In the genomic region with DNA sequence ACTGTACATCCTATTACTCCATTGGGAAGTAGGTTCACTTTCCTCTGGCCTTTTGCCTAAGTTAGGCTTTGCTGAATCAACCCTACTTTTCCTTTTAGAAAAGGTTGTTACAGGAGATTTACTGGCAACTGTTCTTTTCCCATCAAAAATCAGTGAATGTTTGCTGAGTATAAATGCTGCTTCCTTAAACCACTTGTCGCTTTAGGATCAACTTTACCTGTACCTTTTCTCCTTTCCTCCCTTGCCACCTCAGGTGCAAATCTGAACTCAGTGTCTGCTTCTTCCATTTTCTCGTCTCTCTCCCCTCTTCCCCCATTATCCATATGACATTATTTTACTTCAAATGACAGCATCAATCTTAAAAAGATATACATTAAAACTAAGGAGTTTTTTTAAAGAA, we compare ENCODE assay signal across 22 cellular contexts.
A peak's percentile ranks its signal among the peaks of the same experiment; 100 is the strongest.
DNase-seq lines count a peak whose midpoint lies in the region; ATAC-seq, FAIRE-seq and TF ChIP-seq lines count a peak whose summit lies in the region.
"Had no signal": no experiment of that assay in that cellular context is flagged by ENCODE, and none has a peak within 500 bp of the region (broad histone marks: within the 10 kb centered on the region; RNA-seq: fewer than 3 reads in every experiment).

No MANE protein-coding gene starts in this region.

- H3K4me1 ChIP-seq in testis, result no peaks in the 10 kb centered on the region
- H3K4me1 ChIP-seq: BLaER1 had no signal

- DNase-seq in activated naive CD4-positive, alpha-beta T cell treated with anti-CD3 and anti-CD28 coated beads, Interleukin-2, amount 50 U/mL, for 72 hours (ENCODE audit: low spot score in 2 of 2), result no peak
- no peak for DNase-seq in activated naive CD4-positive, alpha-beta T cell (lab: John Stamatoyannopoulos, UW)
- DNase-seq in T-helper 17 cell (no peak), bronchial epithelial cell (ENCODE audit: low read depth) (no peak), osteocyte (ENCODE audit: extremely low spot score, unreplicated experiment) (no peak), chondrocyte (ENCODE audit: low spot score) (no peak), testis (no peak)
- DNase-seq: AML-193; CD4-positive, alpha-beta memory T cell; DMS153; DMS79; GDM1 had no signal

- H3K36me3 ChIP-seq in bronchial epithelial cell (ENCODE audit: control insufficient read depth, insufficient read depth, low read length) (peaks cover 11% of the 10 kb centered on the region), testis (ENCODE audit: low read depth, missing control alignments) (no peaks in the 10 kb centered on the region)

- H3K4me1 Mint-ChIP-seq in T-helper 17 cell (peaks cover 12% of the 10 kb centered on the region), osteocyte (ENCODE audit: unreplicated experiment) (no peaks in the 10 kb centered on the region), chondrocyte (ENCODE audit: low read depth) (peaks cover 13% of the 10 kb centered on the region)
- H3K4me1 Mint-ChIP-seq: GM23338 had no signal

- no peak overlapping the region for H3K27ac ChIP-seq in testis
- H3K27ac ChIP-seq: BLaER1 had no signal

- peak overlapping the region; percentile 1 to 7 for H3K27ac Mint-ChIP-seq in activated naive CD4-positive, alpha-beta T cell treated with anti-CD3 and anti-CD28 coated beads, Interleukin-2, amount 50 U/mL, for 72 hours
- H3K27ac Mint-ChIP-seq in T-helper 17 cell (peak overlapping the region; percentile 67), osteocyte (ENCODE audit: unreplicated experiment) (peak overlapping the region; percentile 46), chondrocyte (ENCODE audit: unreplicated experiment) (no peak overlapping the region)
- H3K27ac Mint-ChIP-seq: GM23338, IgD-negative memory B cell had no signal

- H3K4me3 ChIP-seq in bronchial epithelial cell (ENCODE audit: low read depth, low read length), result no peak overlapping the region
- H3K4me3 ChIP-seq in testis, result no peak overlapping the region
- H3K4me3 ChIP-seq: BLaER1, GM23338 had no signal

- no peaks in the 10 kb centered on the region for H3K9me3 ChIP-seq in T-helper 17 cell (ENCODE audit: control insufficient read depth, low read length, poor library complexity, severe bottlenecking)
- no peaks in the 10 kb centered on the region for H3K9me3 ChIP-seq in testis
- H3K9me3 ChIP-seq: BLaER1 had no signal

- intact Hi-C loops in testis (cut with DNase I; ENCODE audit: low total_unique reads), result no loop called here

- no peaks in the 10 kb centered on the region for H3K27me3 Mint-ChIP-seq in T-helper 17 cell
- no peaks in the 10 kb centered on the region for H3K27me3 Mint-ChIP-seq in osteocyte (ENCODE audit: unreplicated experiment)
- H3K27me3 Mint-ChIP-seq in chondrocyte (ENCODE audit: low read depth), result no peaks in the 10 kb centered on the region
- H3K27me3 Mint-ChIP-seq: CD4-positive, alpha-beta memory T cell; IgD-negative memory B cell had no signal

- WGBS in testis, 2 donors, result 92% methylated on average over 2 of the region's 2 CpGs

- peak; percentile 32 for FAIRE-seq in bronchial epithelial cell (lab: Jason Lieb, UNC)
- FAIRE-seq: A204.1, GM12892, GM18507, H54, HepG2 had no signal

- no peaks in the 10 kb centered on the region for H3K9me3 Mint-ChIP-seq in activated naive CD4-positive, alpha-beta T cell treated with anti-CD3 and anti-CD28 coated beads, Interleukin-2, amount 50 U/mL, for 72 hours
- no peaks in the 10 kb centered on the region for H3K9me3 Mint-ChIP-seq in osteocyte (ENCODE audit: unreplicated experiment)
- H3K9me3 Mint-ChIP-seq in chondrocyte (ENCODE audit: low read depth), result no peaks in the 10 kb centered on the region
- H3K9me3 Mint-ChIP-seq: CD14-positive monocyte; CD4-positive, alpha-beta memory T cell; GM23338; IgD-negative memory B cell had no signal

- H3K27me3 ChIP-seq in bronchial epithelial cell (ENCODE audit: control insufficient read depth, insufficient read depth, low read length) (no peaks in the 10 kb centered on the region), testis (no peaks in the 10 kb centered on the region)
- H3K27me3 ChIP-seq: BLaER1 had no signal

- TF ChIP-seq CTCF in bronchial epithelial cell (IDR thresholded peaks at IDR 0.05; ENCODE audit: insufficient read depth, low read length, severe bottlenecking) (no peak), osteocyte (IDR thresholded peaks at IDR 0.05) (no peak), chondrocyte (IDR thresholded peaks at IDR 0.05) (no peak), testis (IDR thresholded peaks at IDR 0.05) (no peak)

- ATAC-seq in activated naive CD4-positive, alpha-beta T cell treated with anti-CD3 and anti-CD28 coated beads, Interleukin-2, amount 50 U/mL, for 72 hours, result no peak
- no peak for ATAC-seq in T-helper 17 cell
- ATAC-seq in HG03378 (IDR thresholded peaks at IDR 0.05; ENCODE audit: unreplicated experiment), result no peak

- H3K4me3 Mint-ChIP-seq in T-helper 17 cell (peak overlapping the region; percentile 60), osteocyte (ENCODE audit: unreplicated experiment) (no peak overlapping the region), chondrocyte (ENCODE audit: unreplicated experiment) (no peak overlapping the region)
- H3K4me3 Mint-ChIP-seq: CD14-positive monocyte; CD4-positive, alpha-beta memory T cell; GM23338; IgD-negative memory B cell had no signal

- no peak for TF ChIP-seq POLR2A in testis (IDR thresholded peaks at IDR 0.05)

- peaks cover 0 to 11% of the 10 kb centered on the region in 2 donors for H3K36me3 Mint-ChIP-seq in activated naive CD4-positive, alpha-beta T cell treated with anti-CD3 and anti-CD28 coated beads, Interleukin-2, amount 50 U/mL, for 72 hours
- peaks cover 7% of the 10 kb centered on the region for H3K36me3 Mint-ChIP-seq in T-helper 17 cell (ENCODE audit: low read depth)
- H3K36me3 Mint-ChIP-seq in osteocyte (ENCODE audit: unreplicated experiment), result peaks cover 52% of the 10 kb centered on the region
- H3K36me3 Mint-ChIP-seq in chondrocyte (ENCODE audit: low read depth), result peaks cover 25% of the 10 kb centered on the region
